In the genomic region with DNA sequence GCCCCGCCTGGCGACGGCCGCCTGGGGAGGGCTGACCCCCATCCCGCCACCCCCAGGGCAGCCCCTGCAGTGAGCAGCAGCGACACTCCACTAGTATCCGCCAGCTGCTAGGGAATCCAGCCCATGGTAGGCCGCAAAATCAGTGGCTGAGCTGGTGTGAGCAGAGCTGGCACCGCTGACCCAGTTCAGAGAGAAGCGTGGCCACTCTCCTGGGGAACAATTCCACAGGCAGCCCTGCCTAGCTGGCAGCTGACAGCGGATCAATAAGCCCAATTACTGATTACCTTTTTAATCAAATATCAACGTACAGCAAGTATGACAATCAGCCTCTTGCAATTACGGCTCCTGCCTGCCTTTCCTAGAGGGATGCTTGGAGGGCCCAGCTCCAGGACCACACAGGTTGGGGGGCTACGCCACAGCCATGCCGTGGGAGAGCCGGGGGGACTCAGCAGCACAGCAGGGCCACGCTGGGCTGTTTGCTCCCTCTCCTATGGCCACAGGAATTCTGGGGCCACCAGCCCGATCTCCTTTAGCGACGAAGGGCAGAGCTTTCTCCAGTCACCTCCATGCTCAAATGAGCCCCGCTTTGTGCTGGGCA, we compare ENCODE assay signal across 23 cellular contexts. TPM values are rescaled to one million over a fixed set of nuclear protein-coding genes. Genes with fewer than 3 reads are reported as not detected.
A peak's percentile ranks its signal among the peaks of the same experiment; 100 is the strongest.
DNase-seq lines count a peak whose midpoint lies in the region; ATAC-seq and TF ChIP-seq lines count a peak whose summit lies in the region.
"Had no signal": no experiment of that assay in that cellular context is flagged by ENCODE, and none has a peak within 500 bp of the region (broad histone marks: within the 10 kb centered on the region; RNA-seq: fewer than 3 reads in every experiment).

No MANE protein-coding gene starts in this region.

- peak; percentile 20 for DNase-seq in Right ventricle myocardium inferior (ENCODE audit: missing footprints)
- DNase-seq in heart left ventricle: no peak
- DNase-seq in mucosa of gallbladder (ENCODE audit: low spot score): peak; percentile 43
- no peak for DNase-seq in trophoblast cell
- no peak for DNase-seq in ascending aorta (ENCODE audit: low spot score in 2 of 2)
- no peak for DNase-seq in T-helper 1 cell
- DNase-seq: 8988T; ACHN; AML-193; C1 segment of cervical spinal cord; Calu3; CD4-positive, alpha-beta memory T cell; COR-L47; DMS53; DMS79 treated with DMSO at 0.1 percent for 48 hours; HFFc6 had no signal

- H2AFZ ChIP-seq in trophoblast cell (ENCODE audit: insufficient read depth, low read length, poor library complexity): no peak overlapping the region
- H2AFZ ChIP-seq: GM23338 had no signal

- WGBS in heart left ventricle, 4 donors: 82 to 92% (median 91%) methylated on average over 11 to 21 of the region's 21 CpGs
- WGBS in trophoblast cell (ENCODE audit: extremely low coverage, insufficient coverage, insufficient read length): no CpG with 5 or more reads among the region's 21 CpGs

- ATAC-seq in Right ventricle myocardium inferior (no peak), heart left ventricle (no peak), HG02610 (IDR thresholded peaks at IDR 0.05; ENCODE audit: unreplicated experiment) (no peak)
- ATAC-seq: A549, GM23338 had no signal

- no peak overlapping the region for H3K23ac ChIP-seq in trophoblast cell (ENCODE audit: low read length)

- H3K9me3 ChIP-seq in heart left ventricle (no peaks in the 10 kb centered on the region), trophoblast cell (ENCODE audit: insufficient read depth, low read depth, low read length) (peaks cover 4% of the 10 kb centered on the region), ascending aorta (no peaks in the 10 kb centered on the region)
- H3K9me3 ChIP-seq: A549, BE2C, HAP-1 had no signal

- H4K91ac ChIP-seq in trophoblast cell (ENCODE audit: low read depth, low read length): peak overlapping the region; percentile 75

- H3K4me1 ChIP-seq in heart left ventricle: no peaks in the 10 kb centered on the region
- H3K4me1 ChIP-seq in trophoblast cell (ENCODE audit: control insufficient read depth in 1 of 2, insufficient read depth in 2 of 2, low read length in 2 of 2): peaks cover 12 to 16% of the 10 kb centered on the region in 2 experiments
- H3K4me1 ChIP-seq in ascending aorta: no peaks in the 10 kb centered on the region
- H3K4me1 ChIP-seq: A549, HAP-1 had no signal

- H3K27ac ChIP-seq in heart left ventricle: no peak overlapping the region
- no peak overlapping the region for H3K27ac ChIP-seq in trophoblast cell (ENCODE audit: low read depth, low read length)
- H3K27ac ChIP-seq in ascending aorta: no peak overlapping the region
- H3K27ac ChIP-seq: A549 had no signal

- peaks cover 9% of the 10 kb centered on the region for H3K79me1 ChIP-seq in trophoblast cell (ENCODE audit: low read length)

- H3K4me2 ChIP-seq in trophoblast cell (ENCODE audit: low read length): no peak overlapping the region
- H3K4me2 ChIP-seq: A549, GM23338 had no signal

- H4K12ac ChIP-seq in trophoblast cell (ENCODE audit: low read depth, low read length): no peak overlapping the region

- no peak for TF ChIP-seq POLR2A in heart left ventricle (IDR thresholded peaks at IDR 0.05)

- no peak overlapping the region for H3K4me3 ChIP-seq in heart left ventricle
- no peak overlapping the region for H3K4me3 ChIP-seq in trophoblast cell (ENCODE audit: low read depth, low read length)
- H3K4me3 ChIP-seq in ascending aorta: no peak overlapping the region
- H3K4me3 ChIP-seq: A549, GM23338, HAP-1 had no signal

- H3K4ac ChIP-seq in trophoblast cell (ENCODE audit: low read depth, low read length): no peak overlapping the region

- intact Hi-C loops in Right ventricle myocardium inferior (cut with DNase I) (no loop called here), heart left ventricle (cut with DNase I) (no loop called here), ascending aorta (cut with DNase I) (no loop called here)

- peak overlapping the region; percentile 83 for H2BK12ac ChIP-seq in trophoblast cell (ENCODE audit: low read length)

- no peak overlapping the region for H3K9ac ChIP-seq in trophoblast cell (ENCODE audit: low read length)

- TF ChIP-seq CTCF in heart left ventricle (IDR thresholded peaks at IDR 0.05): no peak
- TF ChIP-seq CTCF in ascending aorta (IDR thresholded peaks at IDR 0.05): no peak

- peak overlapping the region; percentile 55 for H2BK5ac ChIP-seq in trophoblast cell (ENCODE audit: low read depth, low read length, poor library complexity)

- peak overlapping the region; percentile 47 for H2AK5ac ChIP-seq in trophoblast cell (ENCODE audit: low read length)

- peak overlapping the region; percentile 47 for H4K8ac ChIP-seq in trophoblast cell (ENCODE audit: low read depth, low read length)

- no peaks in the 10 kb centered on the region for H3K36me3 ChIP-seq in heart left ventricle
- no peaks in the 10 kb centered on the region for H3K36me3 ChIP-seq in trophoblast cell (ENCODE audit: control insufficient read depth in 1 of 2, insufficient read depth in 2 of 2, low read length in 2 of 2)
- no peaks in the 10 kb centered on the region for H3K36me3 ChIP-seq in ascending aorta
- H3K36me3 ChIP-seq: HAP-1 had no signal

- H3K18ac ChIP-seq in trophoblast cell (ENCODE audit: low read length): no peak overlapping the region

- peaks cover 0 to 25% (median 5%) of the 10 kb centered on the region in 9 donors for H3K27me3 ChIP-seq in heart left ventricle
- no peaks in the 10 kb centered on the region for H3K27me3 ChIP-seq in trophoblast cell (ENCODE audit: insufficient read depth, low read length)
- no peaks in the 10 kb centered on the region for H3K27me3 ChIP-seq in ascending aorta
- H3K27me3 ChIP-seq: BE2C had no signal

- H3K79me2 ChIP-seq in trophoblast cell (ENCODE audit: control insufficient read depth, insufficient read depth, low read length, poor library complexity): peaks cover 3% of the 10 kb centered on the region

- peak overlapping the region; percentile 90 for H2BK120ac ChIP-seq in trophoblast cell (ENCODE audit: insufficient read depth, low read length, poor library complexity)

- no peak overlapping the region for H3K14ac ChIP-seq in trophoblast cell (ENCODE audit: low read length)

RNA-seq across cellular contexts. Expression of gene DNAJB8, which starts 13.9 kb away (rescaled TPM):
- total RNA-seq in Right ventricle myocardium inferior: not detected
- not detected for total RNA-seq in heart left ventricle
- not detected for polyA plus RNA-seq in heart left ventricle
- total RNA-seq in mucosa of gallbladder: not detected
- not detected in 2 replicates for polyA plus RNA-seq in trophoblast cell (2013)
- not detected for total RNA-seq in ascending aorta
- total RNA-seq: Calu3; CD4-positive, alpha-beta memory T cell; Daoy; G401; GM23338; HFFc6 had no signal
- polyA plus RNA-seq: A549; CD4-positive, alpha-beta memory T cell; GM23338 had no signal

RNA-seq across cellular contexts. Expression of gene GATA2, which starts 40.2 kb away (rescaled TPM):
- total RNA-seq in Right ventricle myocardium inferior: 9.1 TPM
- total RNA-seq in heart left ventricle: 10 to 100 TPM in 7 of 9 donors, 1 to 10 TPM in 2; 6.0 to 30.7 (median 12.3) TPM
- polyA plus RNA-seq in heart left ventricle: 10 to 100 TPM; 16.8 to 18.2 TPM
- 22.8 TPM for total RNA-seq in mucosa of gallbladder
- polyA plus RNA-seq in trophoblast cell (2013): 467 and 505 TPM in 2 replicates
- 56.0 TPM for total RNA-seq in ascending aorta
- total RNA-seq: CD4-positive, alpha-beta memory T cell had no signal
- polyA plus RNA-seq: CD4-positive, alpha-beta memory T cell had no signal

Comparison
In these comparisons a context has a peak if more than half of its experiments do, and no peak if none do; other contexts are left out.
1. DNase-seq: peak in Right ventricle myocardium inferior (single experiment) and mucosa of gallbladder (single experiment); none in heart left ventricle (0 of 5), trophoblast cell (0 of 2), ascending aorta (0 of 2) and T-helper 1 cell (0 of 5).